Comparison of ENCODE assay signal across 1 cellular context in the genomic region with DNA sequence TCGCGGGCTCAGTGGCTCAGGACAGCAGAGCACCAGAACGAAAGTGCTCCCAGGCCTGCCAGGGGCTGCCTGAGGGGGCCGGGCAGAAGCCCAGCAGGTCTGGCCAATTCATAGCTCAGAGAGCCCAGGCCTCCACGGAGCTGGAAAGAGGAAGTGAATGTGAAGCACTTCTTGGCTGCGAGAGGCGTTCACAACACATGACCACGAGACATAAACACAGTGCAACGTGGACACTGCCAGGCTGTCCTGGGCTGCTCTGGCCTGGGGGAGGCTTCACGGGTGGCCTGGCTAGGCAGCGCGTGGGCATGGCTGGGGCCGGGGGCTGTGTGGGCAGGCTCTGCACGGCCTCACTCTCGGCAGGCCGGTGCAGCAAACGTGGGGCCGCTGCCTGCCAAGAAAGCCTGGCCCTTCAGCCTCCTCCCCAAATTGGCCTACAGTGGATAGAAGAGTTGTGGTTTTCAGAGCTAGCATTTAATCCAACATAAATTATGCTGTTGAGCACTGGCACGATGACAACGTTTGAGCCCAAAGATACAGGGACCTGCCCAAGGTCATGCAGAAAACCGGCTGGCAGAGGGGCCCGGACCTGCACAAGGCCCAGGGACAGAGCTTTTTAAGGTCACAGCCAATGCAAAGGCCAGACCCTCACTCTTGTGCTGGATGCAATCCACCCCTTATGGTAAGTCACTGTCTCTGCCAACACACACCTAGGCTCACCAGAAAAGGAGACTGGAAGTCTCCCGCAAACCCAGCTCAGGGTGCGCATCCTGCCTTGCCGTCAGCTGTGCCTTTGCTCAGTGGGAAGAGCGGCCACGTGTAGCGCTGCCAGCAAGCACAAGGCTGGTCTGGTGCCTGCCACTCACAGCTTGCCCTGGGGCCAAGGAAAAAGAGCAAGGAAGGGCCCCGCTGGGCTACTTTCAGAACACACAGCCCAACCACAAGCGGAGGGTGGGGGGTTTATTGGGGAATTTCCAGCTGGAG.
TF ChIP-seq lines count a peak whose summit lies in the region.

No MANE protein-coding gene starts in this region.

TF ChIP-seq in K562, 482 proteins besides CTCF, POLR2A, EP300 and RAD21 (continued from another document):
- no peak for TF ChIP-seq STAT6 (CRISPR knock-in tag; IDR thresholded peaks at IDR 0.05)
- TF ChIP-seq, protein P1, sequence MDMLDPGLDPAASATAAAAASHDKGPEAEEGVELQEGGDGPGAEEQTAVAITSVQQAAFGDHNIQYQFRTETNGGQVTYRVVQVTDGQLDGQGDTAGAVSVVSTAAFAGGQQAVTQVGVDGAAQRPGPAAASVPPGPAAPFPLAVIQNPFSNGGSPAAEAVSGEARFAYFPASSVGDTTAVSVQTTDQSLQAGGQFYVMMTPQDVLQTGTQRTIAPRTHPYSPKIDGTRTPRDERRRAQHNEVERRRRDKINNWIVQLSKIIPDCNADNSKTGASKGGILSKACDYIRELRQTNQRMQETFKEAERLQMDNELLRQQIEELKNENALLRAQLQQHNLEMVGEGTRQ (CRISPR knock-in tag; IDR thresholded peaks at IDR 0.05), result peak; percentile 15; the same call in 1 of the 2 replicates
